10 cellular contexts compared by ENCODE assay signal in genomic region chr12:40204337-40204736, GRCh38.
"Had no signal": no experiment of that assay in that cellular context is flagged by ENCODE, and none has a peak within 500 bp of the region (broad histone marks: within the 10 kb centered on the region; RNA-seq: fewer than 3 reads in every experiment).

No MANE protein-coding gene starts in this region.

- H2AFZ ChIP-seq: GM23248 had no signal

- H3K9me3 Mint-ChIP-seq: H9, IgD-negative memory B cell had no signal

- H3K27me3 Mint-ChIP-seq: IgD-negative memory B cell had no signal

- DNase-seq: GM23248, GOT3, H9, HCEC 1CT, Karpas-422, KBM-7 had no signal

- FAIRE-seq: H54 had no signal

- H3K9ac ChIP-seq: GM23248, KMS-11 had no signal

- H3K4me2 ChIP-seq: KMS-11 had no signal

- H3K4me3 ChIP-seq: GM23248 had no signal

- H3K4me3 Mint-ChIP-seq: H9 had no signal

- H3K27ac Mint-ChIP-seq: H9, IgD-negative memory B cell had no signal

- H3K36me3 Mint-ChIP-seq: IgD-negative memory B cell had no signal

- H3K27ac ChIP-seq: GM23248, HL-60, KMS-11 had no signal
